ENCODE assay signal across 8 cellular contexts in the genomic region with DNA sequence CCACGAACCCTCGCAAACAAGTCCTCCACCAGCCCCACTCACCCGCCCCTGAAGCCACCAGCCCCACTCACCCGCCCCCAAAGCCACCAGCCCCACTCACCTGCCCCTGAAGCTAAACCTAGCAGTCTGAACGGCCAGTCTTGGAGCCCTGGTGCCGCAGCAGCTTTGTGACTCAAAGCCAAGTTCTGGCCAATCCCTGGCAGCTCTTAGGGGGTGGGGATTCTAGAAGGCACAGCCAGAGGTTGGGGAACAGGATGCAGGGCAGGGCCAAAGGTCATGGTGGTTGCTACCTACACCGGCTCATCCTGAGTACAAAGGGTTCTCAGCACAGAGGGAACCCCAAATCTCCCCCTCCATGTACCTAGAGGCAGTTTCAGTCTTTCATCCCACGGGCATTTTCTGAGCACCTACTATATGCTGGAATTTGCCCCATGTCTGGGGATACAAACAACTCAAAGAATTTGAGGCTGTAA. TPM values are rescaled to one million over a fixed set of nuclear protein-coding genes. Genes with fewer than 3 reads are reported as not detected.
DNase-seq lines count a peak whose midpoint lies in the region; ATAC-seq and TF ChIP-seq lines count a peak whose summit lies in the region.

A gene with protein sequence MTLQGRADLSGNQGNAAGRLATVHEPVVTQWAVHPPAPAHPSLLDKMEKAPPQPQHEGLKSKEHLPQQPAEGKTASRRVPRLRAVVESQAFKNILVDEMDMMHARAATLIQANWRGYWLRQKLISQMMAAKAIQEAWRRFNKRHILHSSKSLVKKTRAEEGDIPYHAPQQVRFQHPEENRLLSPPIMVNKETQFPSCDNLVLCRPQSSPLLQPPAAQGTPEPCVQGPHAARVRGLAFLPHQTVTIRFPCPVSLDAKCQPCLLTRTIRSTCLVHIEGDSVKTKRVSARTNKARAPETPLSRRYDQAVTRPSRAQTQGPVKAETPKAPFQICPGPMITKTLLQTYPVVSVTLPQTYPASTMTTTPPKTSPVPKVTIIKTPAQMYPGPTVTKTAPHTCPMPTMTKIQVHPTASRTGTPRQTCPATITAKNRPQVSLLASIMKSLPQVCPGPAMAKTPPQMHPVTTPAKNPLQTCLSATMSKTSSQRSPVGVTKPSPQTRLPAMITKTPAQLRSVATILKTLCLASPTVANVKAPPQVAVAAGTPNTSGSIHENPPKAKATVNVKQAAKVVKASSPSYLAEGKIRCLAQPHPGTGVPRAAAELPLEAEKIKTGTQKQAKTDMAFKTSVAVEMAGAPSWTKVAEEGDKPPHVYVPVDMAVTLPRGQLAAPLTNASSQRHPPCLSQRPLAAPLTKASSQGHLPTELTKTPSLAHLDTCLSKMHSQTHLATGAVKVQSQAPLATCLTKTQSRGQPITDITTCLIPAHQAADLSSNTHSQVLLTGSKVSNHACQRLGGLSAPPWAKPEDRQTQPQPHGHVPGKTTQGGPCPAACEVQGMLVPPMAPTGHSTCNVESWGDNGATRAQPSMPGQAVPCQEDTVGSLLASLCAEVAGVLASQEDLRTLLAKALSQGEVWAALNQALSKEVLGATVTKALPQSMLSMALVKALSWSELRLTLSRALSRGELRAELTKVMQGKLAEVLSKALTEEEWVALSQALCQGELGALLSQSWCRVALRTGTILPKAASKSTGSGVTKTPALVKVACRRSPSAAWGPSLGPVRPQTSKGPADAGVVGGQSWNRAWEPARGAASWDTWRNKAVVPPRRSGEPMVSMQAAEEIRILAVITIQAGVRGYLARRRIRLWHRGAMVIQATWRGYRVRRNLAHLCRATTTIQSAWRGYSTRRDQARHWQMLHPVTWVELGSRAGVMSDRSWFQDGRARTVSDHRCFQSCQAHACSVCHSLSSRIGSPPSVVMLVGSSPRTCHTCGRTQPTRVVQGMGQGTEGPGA (N-terminal part only) (minus strand): TSS at position 150 of the 473 bp plus-strand sequence. CDS start 4,974 bp downstream, outside the sequence.

- no peak for TF ChIP-seq POLR2A in sigmoid colon (IDR thresholded peaks at IDR 0.05)

- TF ChIP-seq CTCF in WERI-Rb-1 (IDR thresholded peaks at IDR 0.05; ENCODE audit: low read depth, low read length) (no peak), foreskin keratinocyte (conservative IDR thresholded peaks at IDR 0.05) (no peak), sigmoid colon (IDR thresholded peaks at IDR 0.05) (no peak)

- H3K4me3 ChIP-seq in H7 (ENCODE audit: insufficient read depth, low read depth, low read length) (no peak within 1 kb of the TSS), WERI-Rb-1 (ENCODE audit: low read depth, low read length) (no peak within 1 kb of the TSS), sigmoid colon (peak within 1 kb of the TSS in 2 of 4 donors; percentile 2 to 8)

- peak; percentile 17 for ATAC-seq in foreskin keratinocyte

- H3K36me3 ChIP-seq in H7 (replicated peaks; ENCODE audit: control insufficient read depth, insufficient read depth, low read length): peaks cover 7% of the 10 kb centered on the region
- H3K36me3 ChIP-seq in WERI-Rb-1: peaks cover 55% of the 10 kb centered on the region
- H3K36me3 ChIP-seq in sigmoid colon: peaks cover 0 to 13% (median 10%) of the 10 kb centered on the region in 4 donors

- DNase-seq in H7: peak; percentile 80
- no peak for DNase-seq in WERI-Rb-1
- DNase-seq in foreskin keratinocyte: peak in 1 of 2 donors; percentile 40
- DNase-seq in sigmoid colon: peak; percentile 80
- DNase-seq in activated effector memory CD4-positive, alpha-beta T cell treated with Interleukin-2 at 50 U/mL for 16 hours: no peak
- DNase-seq in mesenteric fat pad (ENCODE audit: low spot score): no peak
- DNase-seq in NCI-H2196 treated with DMSO at 0.1 percent for 48 hours (lab: John Stamatoyannopoulos, UW; ENCODE audit: unreplicated experiment): no peak
- no peak for DNase-seq in stimulated activated CD4-positive, alpha-beta T cell treated with anti-CD3 and anti-CD28 coated beads, Interleukin-2, amount 100 ng/mL, for 24 hours

- intact Hi-C loops in sigmoid colon (cut with DNase I): no loop called here

- H3K27me3 ChIP-seq in H7 (ENCODE audit: control insufficient read depth, insufficient read depth, low read length): no peaks in the 10 kb centered on the region
- no peaks in the 10 kb centered on the region for H3K27me3 ChIP-seq in WERI-Rb-1 (ENCODE audit: insufficient read depth, low read depth, severe bottlenecking)
- H3K27me3 ChIP-seq in foreskin keratinocyte: no peaks in the 10 kb centered on the region
- H3K27me3 ChIP-seq in sigmoid colon: no peaks in the 10 kb centered on the region

- TF ChIP-seq EP300 in sigmoid colon (IDR thresholded peaks at IDR 0.05): no peak

- no peaks in the 10 kb centered on the region for H3K4me1 ChIP-seq in foreskin keratinocyte
- H3K4me1 ChIP-seq in sigmoid colon: peaks cover 0 to 66% (median 60%) of the 10 kb centered on the region in 4 donors

- WGBS in sigmoid colon, 2 donors: 57 to 67% methylated on average over 8 of the region's 8 CpGs

- H3K27ac ChIP-seq in WERI-Rb-1: peak within 1 kb of the TSS; percentile 14; the same call in 1 of the 2 replicates
- no peak within 1 kb of the TSS for H3K27ac ChIP-seq in foreskin keratinocyte
- H3K27ac ChIP-seq in sigmoid colon: peak within 1 kb of the TSS; percentile 75 to 100 (median 98)

- no peaks in the 10 kb centered on the region for H3K9me3 ChIP-seq in WERI-Rb-1 (ENCODE audit: severe bottlenecking)
- no peaks in the 10 kb centered on the region for H3K9me3 ChIP-seq in sigmoid colon

RNA-seq across cellular contexts. Expression of the gene that starts here (rescaled TPM):
- 0.55 and 0.76 TPM in 2 replicates for total RNA-seq in H7 (2014; rRNA removed; shearing (Covaris generic))
- total RNA-seq in foreskin keratinocyte (0.03 and 0.04 TPM in 2 replicates), sigmoid colon (1 to 10 TPM; 1.4 to 5.8 (median 2.9) TPM), mesenteric fat pad (2.8 TPM)
- polyA plus RNA-seq in foreskin keratinocyte (not detected in 2 replicates), sigmoid colon (1 to 10 TPM; 1.2 to 4.4 (median 3.4) TPM)

Comparison
In these comparisons a context has a peak if more than half of its experiments do, and no peak if none do; other contexts are left out.
1. Peak in DNase-seq in H7; RNA of the gene not detected or under 1 TPM.
2. Peak in ATAC-seq in foreskin keratinocyte; RNA of the gene not detected or under 1 TPM.